Comparison of ENCODE assay signal across 25 cellular contexts in the genomic region with DNA sequence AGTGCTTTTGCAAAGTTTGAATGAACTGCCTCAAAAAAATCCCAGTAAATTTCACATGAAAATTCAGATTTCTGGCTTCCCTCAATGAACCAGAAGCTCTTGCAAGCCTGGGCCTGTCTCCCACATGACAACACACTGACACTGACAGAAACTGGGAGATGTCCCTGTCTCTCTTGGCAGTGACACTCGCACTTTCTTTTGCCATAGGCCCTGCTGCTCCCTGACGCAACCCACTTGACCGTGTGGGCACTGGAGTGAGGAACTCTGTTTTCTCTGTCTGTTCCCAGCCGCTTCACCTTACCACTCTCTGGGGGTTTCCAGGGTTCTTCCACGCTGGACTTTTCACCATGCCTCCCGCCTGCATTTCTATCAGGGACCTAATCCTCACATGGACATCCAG.
"Had no signal": no experiment of that assay in that cellular context is flagged by ENCODE, and none has a peak within 500 bp of the region (broad histone marks: within the 10 kb centered on the region; RNA-seq: fewer than 3 reads in every experiment).

No MANE protein-coding gene starts in this region.

- H3K4me3 ChIP-seq: esophagus squamous epithelium, mucosa of descending colon, pancreas, prostate gland, smooth muscle cell, upper lobe of left lung, vagina had no signal

- H3K9me3 ChIP-seq: esophagus squamous epithelium, mucosa of descending colon, pancreas, prostate gland, upper lobe of left lung, vagina had no signal

- ATAC-seq: mucosa of descending colon; pancreas; stimulated activated memory B cell treated with anti-CD40 and anti-IgM and Interleukin-4, amounts not matched to agents 10 μg/mL and 1 μg/mL and 100 μg/mL, for 72 hours; stimulated activated naive CD8-positive, alpha-beta T cell treated with anti-CD3 and anti-CD28 coated beads, Interleukin-15, amount 100 ng/mL, for 72 hours had no signal

- H3K4me1 ChIP-seq: pancreas, vagina had no signal

- H3K27ac ChIP-seq: epithelial cell of prostate, esophagus squamous epithelium, pancreas, prostate gland, upper lobe of left lung, vagina, VCaP had no signal

- H3K36me3 ChIP-seq: esophagus squamous epithelium, pancreas, prostate gland, upper lobe of left lung, vagina had no signal

- DNase-seq: activated CD4-positive, alpha-beta T cell treated with anti-CD3 and anti-CD28 coated beads for 4 hours; activated CD4-positive, alpha-beta T cell treated with anti-CD3 and anti-CD28 coated beads, Interleukin-2, amount 50 U/mL, for 48 hours; activated CD8-positive, alpha-beta memory T cell treated with anti-CD3 and anti-CD28 coated beads for 24 hours; activated gamma-delta T cell; activated naive CD4-positive, alpha-beta T cell treated with anti-CD3 and anti-CD28 coated beads, Interleukin-2, amount 10 ng/mL, durations not matched to agents 7 days and 5 days; activated naive CD8-positive, alpha-beta T cell treated with anti-CD3 and anti-CD28 coated beads, Interleukin-2, amount 10 ng/mL, durations not matched to agents 7 days and 5 days; activated T-cell treated with anti-CD3 and anti-CD28 coated beads, Interleukin-2, amount 50 U/mL, for 1 hour; amniotic stem cell; esophagus squamous epithelium; mesenchymal stem cell; mucosa of descending colon; pancreas; retina; stimulated activated CD4-positive, alpha-beta T cell treated with anti-CD3 and anti-CD28 coated beads, Interleukin-1b, Interleukin-23, amount 100 ng/mL, for 48 hours; stimulated activated CD4-positive, alpha-beta T cell treated with anti-CD3 and anti-CD28 coated beads, Interleukin-4, amount 100 ng/mL, for 4 hours; stimulated activated CD8-positive, alpha-beta memory T cell treated with anti-CD3 and anti-CD28 coated beads, Interleukin-4, amount 100 ng/mL, for 48 hours; stimulated activated naive CD8-positive, alpha-beta T cell treated with anti-CD3 and anti-CD28 coated beads, Interleukin-15, amount 100 ng/mL, for 72 hours; T-helper 1 cell; upper lobe of left lung had no signal

- H3K27me3 ChIP-seq: pancreas, upper lobe of left lung, vagina had no signal
